In genomic region chr2:1071650-1072049, GRCh38 we compare ENCODE assay signal across 11 cellular contexts.
"Had no signal": no experiment of that assay in that cellular context is flagged by ENCODE, and none has a peak within 500 bp of the region (broad histone marks: within the 10 kb centered on the region; RNA-seq: fewer than 3 reads in every experiment).

No MANE protein-coding gene starts in this region.

- H3K27ac ChIP-seq: GM23248 had no signal

- H3K27ac Mint-ChIP-seq: GM23338, H9, HFFc6 had no signal

- H3K4me3 ChIP-seq: GM23248, GM23338, HAP-1 had no signal

- H3K9me3 ChIP-seq: HAP-1 had no signal

- ATAC-seq: GM23338, HCT116 had no signal

- H3K36me3 ChIP-seq: HAP-1 had no signal

- DNase-seq: GM23248, GOT3, H7, H9, HCEC 1CT, HFFc6 had no signal

- H2AFZ ChIP-seq: GM23248, GM23338 had no signal

- H3K4me3 Mint-ChIP-seq: GM23338, H9, HFFc6 had no signal

- H3K9ac ChIP-seq: GM23248 had no signal

- FAIRE-seq: H1, H54 had no signal

- H3K4me2 ChIP-seq: GM23338 had no signal
